In the genomic region with DNA sequence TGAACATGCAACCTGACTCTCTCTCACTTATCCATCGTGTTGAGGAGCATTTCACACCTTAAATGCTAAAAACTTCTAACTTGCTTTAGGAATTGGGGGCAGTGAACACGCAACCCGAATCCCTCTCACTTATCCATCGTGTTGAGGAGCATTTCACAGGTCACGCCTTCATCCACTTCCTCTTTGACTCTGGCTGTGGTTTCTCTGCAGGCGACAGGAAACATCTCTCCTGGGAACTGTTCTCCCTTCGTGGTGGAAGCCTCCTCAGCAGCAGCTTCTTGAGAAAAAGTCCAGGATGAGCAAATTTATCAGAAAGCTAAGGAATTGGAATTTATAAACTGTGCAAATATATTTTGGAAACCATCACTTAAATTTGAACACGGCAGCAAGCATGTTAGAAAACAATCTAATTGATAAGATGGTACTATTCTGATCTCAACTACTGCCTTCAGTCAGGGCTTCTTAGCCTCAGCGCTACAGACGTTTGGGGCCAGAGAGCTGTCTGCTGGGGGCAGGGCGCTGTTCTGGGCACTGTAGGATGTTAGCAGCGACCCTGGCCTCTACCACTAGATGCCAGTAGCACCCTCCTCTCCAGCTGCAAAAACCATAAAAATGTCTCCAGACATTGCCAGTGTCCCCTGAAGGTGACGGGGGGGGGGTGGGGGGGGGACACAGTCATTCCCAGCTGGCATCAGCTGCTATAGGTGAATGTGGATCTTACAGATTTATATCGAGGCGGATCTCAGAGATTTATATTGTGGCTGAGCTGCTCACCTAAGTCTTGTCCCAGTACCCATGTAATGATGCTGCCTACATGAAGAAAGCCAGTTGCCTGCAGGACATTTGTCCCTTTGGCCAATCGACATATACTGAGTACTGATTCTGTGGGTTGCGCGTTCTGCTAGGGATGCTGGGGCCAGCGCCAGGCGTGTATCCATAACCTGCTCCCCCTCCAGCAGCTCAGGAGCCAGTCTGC, we compare ENCODE assay signal across 8 cellular contexts. TPM values are rescaled to one million over a fixed set of nuclear protein-coding genes. Genes with fewer than 3 reads are reported as not detected.
DNase-seq lines count a peak whose midpoint lies in the region; TF ChIP-seq lines count a peak whose summit lies in the region.
"Had no signal": no experiment of that assay in that cellular context is flagged by ENCODE, and none has a peak within 500 bp of the region (broad histone marks: within the 10 kb centered on the region; RNA-seq: fewer than 3 reads in every experiment).

No MANE protein-coding gene starts in this region.

- H3K27me3 ChIP-seq in H9 (ENCODE audit: insufficient read depth, low read length), result no peaks in the 10 kb centered on the region

- no peaks in the 10 kb centered on the region for H3K79me2 ChIP-seq in H9 (ENCODE audit: insufficient read depth, low read length)

- H3K23me2 ChIP-seq in H9 (ENCODE audit: insufficient read length, low read depth, low read length, poor library complexity, severe bottlenecking), result no peaks in the 10 kb centered on the region

- H3K27ac Mint-ChIP-seq in H9, result no peak overlapping the region

- H3K4me2 ChIP-seq in H9 (ENCODE audit: insufficient read depth, insufficient read length, low read length), result no peak overlapping the region

- H2BK15ac ChIP-seq in H9 (ENCODE audit: low read depth, low read length), result no peak overlapping the region

- H3K23ac ChIP-seq in H9 (ENCODE audit: insufficient read length, low read depth, low read length), result no peak overlapping the region

- DNase-seq in DMS79 (lab: John Stamatoyannopoulos, UW) (peak; percentile 21), H9 (peak; percentile 72), NOMO-1 treated with dmso at 0.1 percent for 144 hours (lab: John Stamatoyannopoulos, UW; ENCODE audit: unreplicated experiment) (peak; percentile 14), astrocyte of the cerebellum (ENCODE audit: low read depth) (no peak), myocyte (ENCODE audit: low read depth) (peak; percentile 12), NCI-H774 (lab: John Stamatoyannopoulos, UW) (no peak), hepatic stellate cell (ENCODE audit: low spot score) (no peak)

- no peak overlapping the region for H3K4me3 ChIP-seq in astrocyte of the cerebellum (ENCODE audit: low read depth, low read length)

- no peak overlapping the region for H2BK120ac ChIP-seq in H9 (ENCODE audit: low read depth, low read length, poor library complexity, severe bottlenecking)

- no peak overlapping the region for H2BK12ac ChIP-seq in H9 (ENCODE audit: insufficient read length, low read depth, low read length)

- H3K14ac ChIP-seq in H9 (ENCODE audit: insufficient read depth, low read length), result no peak overlapping the region

- no peak overlapping the region for H3K27ac ChIP-seq in H9 (ENCODE audit: insufficient read length, low read depth, low read length)

- TF ChIP-seq CTCF in H9 (conservative IDR thresholded peaks at IDR 0.05) (peak; percentile 65), astrocyte of the cerebellum (IDR thresholded peaks at IDR 0.05; ENCODE audit: low read depth, low read length, missing control alignments) (peak; percentile 45)

- peak overlapping the region in 1 of 2 experiments; percentile 50; a peak in 2 of 5 replicates for H3K4me3 Mint-ChIP-seq in H9

- no peak overlapping the region for H3K9ac ChIP-seq in H9 (ENCODE audit: extremely low read depth, insufficient read length, low read length)

- H3K18ac ChIP-seq in H9 (ENCODE audit: insufficient read length, low read depth, low read length), result no peak overlapping the region

- no CpG with 5 or more reads among the region's 20 CpGs for WGBS in H9 (ENCODE audit: extremely low coverage, insufficient read length, low lambda C conversion rate)

- in situ Hi-C loops in astrocyte of the cerebellum (cut with HindIII; ENCODE audit: low sequenced_read_pairs), result no loop called here

- H4K5ac ChIP-seq in H9 (ENCODE audit: insufficient read length, low read depth, low read length), result no peak overlapping the region

- no peak overlapping the region for H3T11ph ChIP-seq in H9 (ENCODE audit: low read length)

- H2BK5ac ChIP-seq in H9 (ENCODE audit: insufficient read length, low read length), result no peak overlapping the region

- H3K27me3 Mint-ChIP-seq in H9 (ENCODE audit: low read depth), result peaks cover 11% of the 10 kb centered on the region

- H4K8ac ChIP-seq in H9 (replicated peaks; ENCODE audit: insufficient read length, low read depth, low read length), result no peak overlapping the region

- no peak overlapping the region for H3K56ac ChIP-seq in H9 (ENCODE audit: insufficient read length, low read depth, low read length)

- no peaks in the 10 kb centered on the region for H4K20me1 ChIP-seq in H9 (ENCODE audit: control insufficient read depth, insufficient read depth, insufficient read length)

- H3K4me1 Mint-ChIP-seq in H9, result peaks cover 31 to 40% of the 10 kb centered on the region in 2 experiments

- no peaks in the 10 kb centered on the region for H3K9me3 Mint-ChIP-seq in H9

- no peak overlapping the region for H3K4ac ChIP-seq in H9 (ENCODE audit: low read depth, low read length)

- H3K9me3 ChIP-seq in H9 (ENCODE audit: control insufficient read depth, low read depth, low read length), result no peaks in the 10 kb centered on the region

- H4K91ac ChIP-seq in H9 (ENCODE audit: insufficient read length, low read depth, low read length), result no peak overlapping the region

- no peak overlapping the region for H2AFZ ChIP-seq in H9 (ENCODE audit: low read length)

- no peak overlapping the region for H2AK5ac ChIP-seq in H9 (ENCODE audit: insufficient read length, low read length)

- peaks cover 2% of the 10 kb centered on the region; the same call in 1 of the 2 replicates for H3K4me1 ChIP-seq in H9 (ENCODE audit: insufficient read depth, low read length)

- no peaks in the 10 kb centered on the region for H3K36me3 Mint-ChIP-seq in H9 (ENCODE audit: insufficient read depth in 1 of 3, low read depth in 3 of 3)

- no peak overlapping the region for H2BK20ac ChIP-seq in H9 (ENCODE audit: low read depth, low read length, poor library complexity, severe bottlenecking)

- H3K79me1 ChIP-seq in H9 (ENCODE audit: insufficient read depth, low read depth, low read length, poor library complexity, severe bottlenecking), result no peaks in the 10 kb centered on the region

RNA-seq across cellular contexts. Expression of a gene that starts 26.2 kb away (rescaled TPM):
- total RNA-seq in H9 (2021) (0.79 and 0.90 TPM in 2 replicates), myocyte (not detected in 2 replicates)
- not detected for polyA plus RNA-seq in myocyte (2012)
- total RNA-seq: T-helper 2 cell treated with Interferon-gamma antibody and Interleukin-4, amounts not matched to agents 100 ng/mL and 5 ng/mL, for 36 hours had no signal

Comparison
In these comparisons a context has a peak if more than half of its experiments do, and no peak if none do; other contexts are left out.
1. DNase-seq: peak in DMS79 (single experiment), H9 (single experiment), NOMO-1 treated with dmso at 0.1 percent for 144 hours (single experiment) and myocyte (single experiment); none in astrocyte of the cerebellum (single experiment), NCI-H774 (single experiment) and hepatic stellate cell (single experiment).